ENCODE assay signal across 9 cellular contexts in genomic region chr7:100247152-100247757, GRCh38.
A peak's percentile ranks its signal among the peaks of the same experiment; 100 is the strongest.
DNase-seq lines count a peak whose midpoint lies in the region; ATAC-seq and TF ChIP-seq lines count a peak whose summit lies in the region.
"Had no signal": no experiment of that assay in that cellular context is flagged by ENCODE, and none has a peak within 500 bp of the region (broad histone marks: within the 10 kb centered on the region; RNA-seq: fewer than 3 reads in every experiment).

No MANE protein-coding gene starts in this region.

- H3K9me3 Mint-ChIP-seq in stimulated activated effector memory CD8-positive, alpha-beta T cell treated with anti-CD3 and anti-CD28 coated beads, Interleukin-12 subunit alpha, Interleukin-12 subunit beta, amount 100 ng/mL, for 72 hours, result no peaks in the 10 kb centered on the region
- H3K9me3 Mint-ChIP-seq: activated naive CD4-positive, alpha-beta T cell treated with anti-CD3 and anti-CD28 coated beads, Interleukin-2, amount 50 U/mL, for 24 hours had no signal

- H3K36me3 ChIP-seq in KOPT-K1 (ENCODE audit: insufficient read depth, low read length), result no peaks in the 10 kb centered on the region

- H3K36me3 Mint-ChIP-seq in stimulated activated effector memory CD8-positive, alpha-beta T cell treated with anti-CD3 and anti-CD28 coated beads, Interleukin-12 subunit alpha, Interleukin-12 subunit beta, amount 100 ng/mL, for 72 hours, result peaks cover 12% of the 10 kb centered on the region
- H3K36me3 Mint-ChIP-seq: activated naive CD4-positive, alpha-beta T cell treated with anti-CD3 and anti-CD28 coated beads, Interleukin-2, amount 50 U/mL, for 24 hours had no signal

- no peak for TF ChIP-seq CTCF in AG09319 (IDR thresholded peaks at IDR 0.05; ENCODE audit: low read depth, low read length)

- DNase-seq in AG09319 (ENCODE audit: extremely low read depth, low read depth) (peak; percentile 58), SHP77 treated with DMSO at 0.1 percent for 48 hours (lab: John Stamatoyannopoulos, UW) (peak; percentile 78), iPS DF 4.7 (ENCODE audit: extremely low read depth, low spot score) (peak; percentile 49), SKM-1 treated with dmso at 0.1 percent for 144 hours (lab: John Stamatoyannopoulos, UW; ENCODE audit: unreplicated experiment) (no peak)
- no peak for DNase-seq in stimulated activated effector memory CD8-positive, alpha-beta T cell treated with anti-CD3 and anti-CD28 coated beads, Interleukin-12 subunit alpha, Interleukin-12 subunit beta, amount 100 ng/mL, for 72 hours (ENCODE audit: low spot score in 2 of 2)

- H3K27ac Mint-ChIP-seq in stimulated activated effector memory CD8-positive, alpha-beta T cell treated with anti-CD3 and anti-CD28 coated beads, Interleukin-12 subunit alpha, Interleukin-12 subunit beta, amount 100 ng/mL, for 72 hours, result no peak overlapping the region
- H3K27ac Mint-ChIP-seq: activated naive CD4-positive, alpha-beta T cell treated with anti-CD3 and anti-CD28 coated beads, Interleukin-2, amount 50 U/mL, for 24 hours had no signal

- peaks cover 37% of the 10 kb centered on the region for H3K4me1 Mint-ChIP-seq in stimulated activated effector memory CD8-positive, alpha-beta T cell treated with anti-CD3 and anti-CD28 coated beads, Interleukin-12 subunit alpha, Interleukin-12 subunit beta, amount 100 ng/mL, for 72 hours

- H3K4me3 Mint-ChIP-seq in stimulated activated effector memory CD8-positive, alpha-beta T cell treated with anti-CD3 and anti-CD28 coated beads, Interleukin-12 subunit alpha, Interleukin-12 subunit beta, amount 100 ng/mL, for 72 hours, result no peak overlapping the region
- H3K4me3 Mint-ChIP-seq: activated naive CD4-positive, alpha-beta T cell treated with anti-CD3 and anti-CD28 coated beads, Interleukin-2, amount 50 U/mL, for 24 hours had no signal

- peak overlapping the region; percentile 30 for H3K27ac ChIP-seq in KOPT-K1 (ENCODE audit: low read depth, low read length, poor library complexity, severe bottlenecking)

- no peak for ATAC-seq in GM18520 (IDR thresholded peaks at IDR 0.05; ENCODE audit: unreplicated experiment)
- no peak for ATAC-seq in stimulated activated effector memory CD8-positive, alpha-beta T cell treated with anti-CD3 and anti-CD28 coated beads, Interleukin-12 subunit alpha, Interleukin-12 subunit beta, amount 100 ng/mL, for 72 hours
- no peak for ATAC-seq in HG03025 (IDR thresholded peaks at IDR 0.05; ENCODE audit: low FRiP score, unreplicated experiment)

- H3K9me3 ChIP-seq in KOPT-K1 (ENCODE audit: insufficient read depth, low read length, poor library complexity, severe bottlenecking), result no peaks in the 10 kb centered on the region

Comparison
In these comparisons a context has a peak if more than half of its experiments do, and no peak if none do; other contexts are left out.
1. DNase-seq: peak in AG09319 (single experiment), SHP77 treated with DMSO at 0.1 percent for 48 hours (single experiment) and iPS DF 4.7 (single experiment); none in SKM-1 treated with dmso at 0.1 percent for 144 hours (single experiment) and stimulated activated effector memory CD8-positive, alpha-beta T cell treated with anti-CD3 and anti-CD28 coated beads, Interleukin-12 subunit alpha, Interleukin-12 subunit beta, amount 100 ng/mL, for 72 hours (0 of 2).